ENCODE assay signal across 17 cellular contexts in genomic region chr12:57416039-57416996, GRCh38. TPM values are rescaled to one million over a fixed set of nuclear protein-coding genes. Genes with fewer than 3 reads are reported as not detected.
A peak's percentile ranks its signal among the peaks of the same experiment; 100 is the strongest.
DNase-seq lines count a peak whose midpoint lies in the region; ATAC-seq and TF ChIP-seq lines count a peak whose summit lies in the region.
"Had no signal": no experiment of that assay in that cellular context is flagged by ENCODE, and none has a peak within 500 bp of the region (broad histone marks: within the 10 kb centered on the region; RNA-seq: fewer than 3 reads in every experiment).

No MANE protein-coding gene starts in this region.

- H3K4me3 ChIP-seq in HEK293 (ENCODE audit: low read depth, low read length) (no peak overlapping the region), left ventricle myocardium inferior (no peak overlapping the region)

- ATAC-seq in WTC11: no peak
- ATAC-seq in HG02763 (IDR thresholded peaks at IDR 0.05; ENCODE audit: unreplicated experiment): no peak

- no peaks in the 10 kb centered on the region for H3K27me3 Mint-ChIP-seq in WTC11 (ENCODE audit: low read depth)
- H3K27me3 Mint-ChIP-seq: B cell had no signal

- peaks cover 12% of the 10 kb centered on the region for H3K4me1 Mint-ChIP-seq in WTC11

- CTCF ChIA-PET in HEK293 (lab: Yijun Ruan, JAX): no interaction called here
- CTCF ChIA-PET in WTC11 (lab: Charles Lee): interaction anchor here (0.6 to 3.1 kb wide), 2 partner anchors 36 to 144 kb away, joined by 4 to 13 read pairs; no protein-coding TSS in a partner anchor

- no peaks in the 10 kb centered on the region for H3K36me3 Mint-ChIP-seq in WTC11

- TF ChIP-seq CTCF in HEK293 (tag by site-specific recombination; IDR thresholded peaks at IDR 0.05): no peak
- no peak for TF ChIP-seq CTCF in WTC11 (IDR thresholded peaks at IDR 0.05)
- no peak for TF ChIP-seq CTCF in left ventricle myocardium inferior (IDR thresholded peaks at IDR 0.05; ENCODE audit: borderline replicate concordance)

- DNase-seq in AG08395 (ENCODE audit: low spot score): peak; percentile 5
- DNase-seq in WTC11 (ENCODE audit: low spot score): no peak
- DNase-seq in islet precursor cell: peak; percentile 64
- DNase-seq in DMS53 (lab: John Stamatoyannopoulos, UW): no peak
- DNase-seq in left ventricle myocardium inferior: no peak
- no peak for DNase-seq in NCI-H2029 treated with DMSO at 0.1 percent for 48 hours (lab: John Stamatoyannopoulos, UW)
- DNase-seq: activated naive CD4-positive, alpha-beta T cell treated with anti-CD3 and anti-CD28 coated beads for 36 hours; midbrain; NCI-H2171; NK-92 treated with Interleukin-12 subunit alpha and Interleukin-12 subunit beta, amount 100 ng/mL, for 24 hours; posterior cingulate gyrus had no signal

- H3K27ac Mint-ChIP-seq in WTC11: 0 out of 2 replicates have a peak overlapping the region, but pooled peaks have one; percentile 47
- H3K27ac Mint-ChIP-seq: activated naive CD4-positive, alpha-beta T cell treated with anti-CD3 and anti-CD28 coated beads for 36 hours; B cell had no signal

- H3K4me1 ChIP-seq in HEK293 (ENCODE audit: control insufficient read depth, insufficient read depth, low read length) (peaks cover 3% of the 10 kb centered on the region; the same call in 1 of the 2 replicates), left ventricle myocardium inferior (peaks cover 34% of the 10 kb centered on the region)

- no peaks in the 10 kb centered on the region for H3K9me3 Mint-ChIP-seq in WTC11
- H3K9me3 Mint-ChIP-seq: activated naive CD4-positive, alpha-beta T cell treated with anti-CD3 and anti-CD28 coated beads for 36 hours had no signal

- POLR2A ChIA-PET in HEK293 (lab: Yijun Ruan, JAX) (no interaction called here), WTC11 (lab: Charles Lee) (no interaction called here)

- H3K9me3 ChIP-seq in HEK293 (ENCODE audit: control insufficient read depth, insufficient read depth, low read depth, low read length): no peaks in the 10 kb centered on the region
- no peaks in the 10 kb centered on the region for H3K9me3 ChIP-seq in left ventricle myocardium inferior (replicated peaks)

- H3K27ac ChIP-seq in HEK293 (ENCODE audit: extremely low read depth, low read depth, low read length): no peak overlapping the region
- no peak overlapping the region for H3K27ac ChIP-seq in left ventricle myocardium inferior (replicated peaks)
- H3K27ac ChIP-seq: epithelial cell of prostate, HL-60 had no signal

- H3K36me3 ChIP-seq in HEK293 (ENCODE audit: control insufficient read depth in 2 of 2, insufficient read depth in 1 of 2, low read length in 2 of 2) (peaks cover 0 to 8% of the 10 kb centered on the region in 2 experiments; a peak in 1 of 3 replicates), left ventricle myocardium inferior (no peaks in the 10 kb centered on the region)

- intact Hi-C loops in left ventricle myocardium inferior (cut with micrococcal nuclease): no loop called here

- H3K27me3 ChIP-seq in left ventricle myocardium inferior (ENCODE audit: low read depth): no peaks in the 10 kb centered on the region

- no peak overlapping the region for H3K4me3 Mint-ChIP-seq in WTC11
- H3K4me3 Mint-ChIP-seq: activated naive CD4-positive, alpha-beta T cell treated with anti-CD3 and anti-CD28 coated beads for 36 hours; B cell had no signal

TF ChIP-seq in HEK293, 187 proteins besides CTCF, POLR2A, EP300 and RAD21 (continues in another document):
- TF ChIP-seq TSHZ1 (tag by site-specific recombination; IDR thresholded peaks at IDR 0.05; ENCODE audit: borderline replicate concordance) (no peak), ZNF600 (tag by site-specific recombination; IDR thresholded peaks at IDR 0.05) (0 out of 2 replicates have a peak, but pooled peaks have one; percentile 23), ELK4 (IDR thresholded peaks at IDR 0.05; ENCODE audit: borderline replicate concordance, low read depth, low read length) (no peak), ZNF707 (tag by site-specific recombination; IDR thresholded peaks at IDR 0.05) (no peak), ZNF292 (tag by site-specific recombination; IDR thresholded peaks at IDR 0.05; ENCODE audit: borderline replicate concordance, low read depth) (no peak), ZNF266 (tag by site-specific recombination; IDR thresholded peaks at IDR 0.05; ENCODE audit: low read depth) (no peak)

TF ChIP-seq in WTC11, 78 proteins besides CTCF, POLR2A, EP300 and RAD21:
- TF ChIP-seq AFF4 (CRISPR knock-in tag; IDR thresholded peaks at IDR 0.05; ENCODE audit: borderline replicate concordance) (no peak), ZNF121 (CRISPR knock-in tag; IDR thresholded peaks at IDR 0.05) (peak; percentile 30; the same call in 1 of the 2 replicates), FOXJ3 (CRISPR knock-in tag; IDR thresholded peaks at IDR 0.05; ENCODE audit: borderline replicate concordance) (no peak)

RNA-seq across cellular contexts. Expression of gene R3HDM2, which starts 14.5 kb away (rescaled TPM):
- total RNA-seq in WTC11 (2021): 34.7 to 39.8 TPM (median 37.5 TPM) in 3 replicates
- 63.1 TPM for total RNA-seq in left ventricle myocardium inferior

RNA-seq across cellular contexts. Expression of gene INHBC, which starts 18.3 kb away (rescaled TPM):
- total RNA-seq in WTC11 (2021): 0.09 to 0.20 TPM (median 0.16 TPM) in 3 replicates
- total RNA-seq in left ventricle myocardium inferior: not detected
- total RNA-seq: activated naive CD4-positive, alpha-beta T cell treated with anti-CD3 and anti-CD28 coated beads for 36 hours; cerebellum had no signal

RNA-seq across cellular contexts. Expression of gene INHBE, which starts 38.8 kb away (rescaled TPM):
- total RNA-seq in WTC11 (2021) (3.2 to 5.0 TPM (median 3.3 TPM) in 3 replicates), left ventricle myocardium inferior (not detected)
- total RNA-seq: B cell, cerebellum had no signal

RNA-seq across cellular contexts. Expression of gene GLI1, which starts 43.3 kb away (rescaled TPM):
- total RNA-seq in WTC11 (2021): 16.2 to 19.1 TPM (median 16.7 TPM) in 3 replicates
- total RNA-seq in left ventricle myocardium inferior: 0.93 TPM
- total RNA-seq: activated naive CD4-positive, alpha-beta T cell treated with anti-CD3 and anti-CD28 coated beads for 36 hours had no signal

Comparison
In these comparisons a context has a peak if more than half of its experiments do, and no peak if none do; other contexts are left out.
1. DNase-seq: peak in AG08395 (single experiment) and islet precursor cell (single experiment); none in WTC11 (single experiment), DMS53 (single experiment), left ventricle myocardium inferior (single experiment) and NCI-H2029 treated with DMSO at 0.1 percent for 48 hours (single experiment).